8 cellular contexts compared by ENCODE assay signal in genomic region chr1:1540015-1540816, GRCh38. TPM values are rescaled to one million over a fixed set of nuclear protein-coding genes. Genes with fewer than 3 reads are reported as not detected.
DNase-seq lines count a peak whose midpoint lies in the region; ATAC-seq and TF ChIP-seq lines count a peak whose summit lies in the region.

Gene TMEM240 (minus strand): TSS chr1:1540624. CDS start chr1:1540346, 278 bp downstream.

- H2BK120ac ChIP-seq in H9 (ENCODE audit: low read depth, low read length, poor library complexity, severe bottlenecking) = no peak within 1 kb of the TSS

- H3K23me2 ChIP-seq in H9 (ENCODE audit: insufficient read length, low read depth, low read length, poor library complexity, severe bottlenecking) = peaks cover 7% of the 10 kb centered on the region

- H4K91ac ChIP-seq in H9 (ENCODE audit: insufficient read length, low read depth, low read length) = no peak within 1 kb of the TSS

- H3K4me3 Mint-ChIP-seq in H9 = peak within 1 kb of the TSS; percentile 72 to 85
- no peak within 1 kb of the TSS for H3K4me3 Mint-ChIP-seq in Calu3 (ENCODE audit: low read depth, unreplicated experiment)

- DNase-seq in H9 (peak; percentile 86), ecto neural progenitor cell (ENCODE audit: low spot score) (peak; percentile 90), lower leg skin (ENCODE audit: low spot score in 2 of 2) (peak; percentile 53 to 94), NCI-H2107 (lab: John Stamatoyannopoulos, UW) (no peak), Calu3 (no peak)
- DNase-seq in activated CD4-positive, alpha-beta T cell treated with anti-CD3 and anti-CD28 coated beads, Interleukin-2, amount 50 U/mL, for 48 hours = peak; percentile 57 to 64
- DNase-seq in stimulated activated CD4-positive, alpha-beta T cell treated with anti-CD3 and anti-CD28 coated beads, Interleukin-4, amount 100 ng/mL, for 24 hours = peak; percentile 57

- H2AK5ac ChIP-seq in H9 (ENCODE audit: insufficient read length, low read length) = no peak within 1 kb of the TSS

- H3K18ac ChIP-seq in H9 (ENCODE audit: insufficient read length, low read depth, low read length) = peak within 1 kb of the TSS; percentile 64

- no peak within 1 kb of the TSS for H3K27ac ChIP-seq in H9 (ENCODE audit: insufficient read length, low read depth, low read length)

- H3K4ac ChIP-seq in H9 (ENCODE audit: low read depth, low read length) = no peak within 1 kb of the TSS

- peaks cover under 1 to 35% (median 32%) of the 10 kb centered on the region in 3 experiments; a peak in 6 of 7 replicates for H3K36me3 Mint-ChIP-seq in H9 (ENCODE audit: insufficient read depth in 1 of 3, low read depth in 3 of 3)
- H3K36me3 Mint-ChIP-seq in Calu3 (ENCODE audit: insufficient read depth, unreplicated experiment) = peaks cover 35% of the 10 kb centered on the region

- CTCF ChIA-PET in Calu3 (lab: Charles Lee) = no interaction called here

- H3K9ac ChIP-seq in H9 (ENCODE audit: extremely low read depth, insufficient read length, low read length) = peak within 1 kb of the TSS; percentile 39

- H3K27ac Mint-ChIP-seq in H9 (no peak within 1 kb of the TSS), Calu3 (ENCODE audit: unreplicated experiment) (no peak within 1 kb of the TSS)

- no TSS peak for BruUV-seq in Calu3 (replicated peaks; lab: Mats Ljungman, UMichigan)

- no peak within 1 kb of the TSS for H2AFZ ChIP-seq in H9 (ENCODE audit: low read length)

- no peaks in the 10 kb centered on the region for H4K20me1 ChIP-seq in H9 (ENCODE audit: control insufficient read depth, insufficient read depth, insufficient read length)

- H2BK12ac ChIP-seq in H9 (ENCODE audit: insufficient read length, low read depth, low read length) = no peak within 1 kb of the TSS

- H3K23ac ChIP-seq in H9 (ENCODE audit: insufficient read length, low read depth, low read length) = no peak within 1 kb of the TSS

- H3K27me3 ChIP-seq in H9 (ENCODE audit: insufficient read depth, low read length) = no peaks in the 10 kb centered on the region

- H3K14ac ChIP-seq in H9 (ENCODE audit: insufficient read depth, low read length) = peak within 1 kb of the TSS; percentile 44; the same call in 1 of the 2 replicates

- H3K9me3 Mint-ChIP-seq in H9 (no peaks in the 10 kb centered on the region; a peak in 1 of 5 replicates), Calu3 (ENCODE audit: low read depth, unreplicated experiment) (no peaks in the 10 kb centered on the region)

- H3K4me1 ChIP-seq in H9 (ENCODE audit: insufficient read depth, low read length) = no peaks in the 10 kb centered on the region

- H3T11ph ChIP-seq in H9 (ENCODE audit: low read length) = no peak within 1 kb of the TSS

- WGBS in H9 (ENCODE audit: extremely low coverage, insufficient read length, low lambda C conversion rate) = no CpG with 5 or more reads among the region's 108 CpGs
- 1 to 2% methylated on average over 50 to 57 of the region's 108 CpGs for WGBS in lower leg skin, 2 donors

- H2BK20ac ChIP-seq in H9 (ENCODE audit: low read depth, low read length, poor library complexity, severe bottlenecking) = no peak within 1 kb of the TSS

- ATAC-seq in GM21390 (IDR thresholded peaks at IDR 0.05; ENCODE audit: unreplicated experiment) = no peak

- H2BK5ac ChIP-seq in H9 (ENCODE audit: insufficient read length, low read length) = no peak within 1 kb of the TSS

- H3K27me3 Mint-ChIP-seq in H9 (ENCODE audit: low read depth) (no peaks in the 10 kb centered on the region; the same call in 1 of the 2 replicates), Calu3 (ENCODE audit: unreplicated experiment) (no peaks in the 10 kb centered on the region)

- no peak within 1 kb of the TSS for H2BK15ac ChIP-seq in H9 (ENCODE audit: low read depth, low read length)

- peaks cover 0 to 4% of the 10 kb centered on the region in 2 experiments; a peak in 2 of 4 replicates for H3K4me1 Mint-ChIP-seq in H9
- no peaks in the 10 kb centered on the region for H3K4me1 Mint-ChIP-seq in Calu3 (ENCODE audit: low read depth, unreplicated experiment)

- no peak within 1 kb of the TSS for H4K8ac ChIP-seq in H9 (replicated peaks; ENCODE audit: insufficient read length, low read depth, low read length)

- H3K4me3 ChIP-seq in lower leg skin (ENCODE audit: low read depth, poor library complexity, severe bottlenecking) = peak within 1 kb of the TSS; percentile 3

- intact Hi-C loops in lower leg skin (cut with DNase I; ENCODE audit: low total_unique reads) = loop anchor here (5.0 kb wide), 1 partner anchor 1832 kb away; no protein-coding TSS in a partner anchor
- intact Hi-C loops in Calu3 (cut with micrococcal nuclease; ENCODE audit: unreplicated experiment) = no loop called here

- no peak for TF ChIP-seq POLR2A in lower leg skin (IDR thresholded peaks at IDR 0.05)

- no peak within 1 kb of the TSS for H3K56ac ChIP-seq in H9 (ENCODE audit: insufficient read length, low read depth, low read length)

- no peak within 1 kb of the TSS for H4K5ac ChIP-seq in H9 (ENCODE audit: insufficient read length, low read depth, low read length)

- H3K9me3 ChIP-seq in H9 (ENCODE audit: control insufficient read depth, low read depth, low read length) = no peaks in the 10 kb centered on the region

- no peaks in the 10 kb centered on the region for H3K79me2 ChIP-seq in H9 (ENCODE audit: insufficient read depth, low read length)

- H3K4me2 ChIP-seq in H9 (ENCODE audit: insufficient read depth, insufficient read length, low read length) = peak within 1 kb of the TSS; percentile 70

- H3K79me1 ChIP-seq in H9 (ENCODE audit: insufficient read depth, low read depth, low read length, poor library complexity, severe bottlenecking) = no peaks in the 10 kb centered on the region

- TF ChIP-seq CTCF in H9 (conservative IDR thresholded peaks at IDR 0.05) (no peak), lower leg skin (IDR thresholded peaks at IDR 0.05) (no peak), Calu3 (IDR thresholded peaks at IDR 0.05; ENCODE audit: unreplicated experiment) (no peak)

RNA-seq across cellular contexts. Expression of gene TMEM240, which starts in this region (rescaled TPM):
- total RNA-seq in H9 (2021) (7.7 and 8.7 TPM in 2 replicates), lower leg skin (1 to 10 TPM in 2 of 4 donors, under 1 TPM in 1, not detected in 1; 0.57 to 2.6 (median 2.0) TPM), Calu3 (2022) (5.0 and 5.1 TPM in 2 replicates)

Comparison
In these comparisons a context has a peak if more than half of its experiments do, and no peak if none do; other contexts are left out.
1. DNase-seq: peak in H9 (single experiment), activated CD4-positive, alpha-beta T cell treated with anti-CD3 and anti-CD28 coated beads, Interleukin-2, amount 50 U/mL, for 48 hours (2 of 2), ecto neural progenitor cell (single experiment), lower leg skin (2 of 2) and stimulated activated CD4-positive, alpha-beta T cell treated with anti-CD3 and anti-CD28 coated beads, Interleukin-4, amount 100 ng/mL, for 24 hours (single experiment); none in NCI-H2107 (single experiment) and Calu3 (single experiment).